In genomic region chr10:35336084-35336831, GRCh38 we compare ENCODE assay signal across 1 cellular context.
A peak's percentile ranks its signal among the peaks of the same experiment; 100 is the strongest.
TF ChIP-seq lines count a peak whose summit lies in the region.

Gene CCNY, plus strand, starts transcription at chr10:35336509. Its CDS starts 545 bp downstream, at chr10:35337054.

TF ChIP-seq in HepG2, 621 proteins besides CTCF, POLR2A, EP300 and RAD21 (continued from another document and continues in another):
- no peak for TF ChIP-seq ZNF407 (CRISPR knock-in tag; IDR thresholded peaks at IDR 0.05; ENCODE audit: not compliant biosample characterization)
- no peak for TF ChIP-seq ZSCAN29 (CRISPR knock-in tag; conservative IDR thresholded peaks at IDR 0.05)
- TF ChIP-seq CSRNP1 (CRISPR knock-in tag; IDR thresholded peaks at IDR 0.05): peak; percentile 54; the same call in 1 of the 2 replicates
- peak; percentile 82 for TF ChIP-seq KDM2A (CRISPR knock-in tag; IDR thresholded peaks at IDR 0.05; ENCODE audit: borderline replicate concordance, low read depth)
- no peak for TF ChIP-seq LCORL (IDR thresholded peaks at IDR 0.05)
- 0 out of 2 replicates have a peak, but pooled peaks have one; percentile 18 for TF ChIP-seq LCORL (CRISPR knock-in tag; IDR thresholded peaks at IDR 0.05)
- TF ChIP-seq ARID4A (CRISPR knock-in tag; IDR thresholded peaks at IDR 0.05; ENCODE audit: borderline replicate concordance): peak; percentile 74; the same call in 1 of the 2 replicates
- no peak for TF ChIP-seq SMAD1 (CRISPR knock-in tag; IDR thresholded peaks at IDR 0.05; ENCODE audit: borderline replicate concordance, low read depth)
- TF ChIP-seq ATF3 (CRISPR knock-in tag; IDR thresholded peaks at IDR 0.05): 0 out of 2 replicates have a peak, but pooled peaks have one; percentile 19
- TF ChIP-seq ZNF124 (CRISPR knock-in tag; IDR thresholded peaks at IDR 0.05): peak; percentile 45; the same call in 1 of the 2 replicates
- peak; percentile 55 for TF ChIP-seq ZNF18 (CRISPR knock-in tag; IDR thresholded peaks at IDR 0.05; ENCODE audit: insufficient replicate concordance)
- TF ChIP-seq HINFP (CRISPR knock-in tag; IDR thresholded peaks at IDR 0.05; ENCODE audit: low read depth): no peak
- no peak for TF ChIP-seq ZNF598 (CRISPR knock-in tag; IDR thresholded peaks at IDR 0.05; ENCODE audit: borderline replicate concordance)
- TF ChIP-seq ATF4 (CRISPR knock-in tag; IDR thresholded peaks at IDR 0.05): no peak
- peak; percentile 33; the same call in 1 of the 2 replicates for TF ChIP-seq ZNF772 (CRISPR knock-in tag; IDR thresholded peaks at IDR 0.05)
- peak; percentile 31; the same call in 1 of the 2 replicates for TF ChIP-seq ZNF800 (CRISPR knock-in tag; IDR thresholded peaks at IDR 0.05)
- 0 out of 3 replicates have a peak, but pooled peaks have one; percentile 28 for TF ChIP-seq MXI1 (IDR thresholded peaks at IDR 0.05; ENCODE audit: borderline replicate concordance, low read depth, low read length)
- TF ChIP-seq RARA (CRISPR knock-in tag; IDR thresholded peaks at IDR 0.05): 0 out of 2 replicates have a peak, but pooled peaks have one; percentile 5
- 0 out of 2 replicates have a peak, but pooled peaks have one; percentile 24 for TF ChIP-seq ZBTB3 (CRISPR knock-in tag; IDR thresholded peaks at IDR 0.05; ENCODE audit: borderline replicate concordance, low read depth)
- TF ChIP-seq RBM22 (optimal IDR thresholded peaks at IDR 0.05; ENCODE audit: low read length): no peak
- TF ChIP-seq GABPB1 (CRISPR knock-in tag; IDR thresholded peaks at IDR 0.05): peak; percentile 93
- 0 out of 2 replicates have a peak, but pooled peaks have one; percentile 44 for TF ChIP-seq TBX2 (CRISPR knock-in tag; IDR thresholded peaks at IDR 0.05; ENCODE audit: borderline replicate concordance)
- TF ChIP-seq KAT7 (CRISPR knock-in tag; IDR thresholded peaks at IDR 0.05; ENCODE audit: borderline replicate concordance): peak; percentile 55; the same call in 1 of the 2 replicates
- peak; percentile 33; the same call in 1 of the 2 replicates for TF ChIP-seq NRL (CRISPR knock-in tag; IDR thresholded peaks at IDR 0.05; ENCODE audit: borderline replicate concordance)
- peak; percentile 75; the same call in 1 of the 2 replicates for TF ChIP-seq ZNF782 (CRISPR knock-in tag; IDR thresholded peaks at IDR 0.05; ENCODE audit: borderline replicate concordance)
- no peak for TF ChIP-seq SRSF9 (IDR thresholded peaks at IDR 0.05; ENCODE audit: borderline replicate concordance, insufficient read depth, low read depth, low read length, poor library complexity, severe bottlenecking)
- TF ChIP-seq ZNF580 (CRISPR knock-in tag; IDR thresholded peaks at IDR 0.05; ENCODE audit: borderline replicate concordance, low read depth): 0 out of 2 replicates have a peak, but pooled peaks have one; percentile 53
- TF ChIP-seq ZNF331 (CRISPR knock-in tag; IDR thresholded peaks at IDR 0.05): no peak
- peak; percentile 94 for TF ChIP-seq ZFX (CRISPR knock-in tag; IDR thresholded peaks at IDR 0.05; ENCODE audit: low read depth)
